Comparison of ENCODE assay signal across 1 cellular context in genomic region chr1:220841293-220841692, GRCh38.
TF ChIP-seq lines count a peak whose summit lies in the region.

No MANE protein-coding gene starts in this region.

TF ChIP-seq in WTC11, 78 proteins besides CTCF, POLR2A, EP300 and RAD21:
- TF ChIP-seq MAX (CRISPR knock-in tag; IDR thresholded peaks at IDR 0.05) = no peak
- TF ChIP-seq ATF1 (CRISPR knock-in tag; IDR thresholded peaks at IDR 0.05) = no peak
- TF ChIP-seq NFATC4 (CRISPR knock-in tag; IDR thresholded peaks at IDR 0.05) = no peak
- TF ChIP-seq ATF3 (CRISPR knock-in tag; conservative IDR thresholded peaks at IDR 0.05) = no peak
- no peak for TF ChIP-seq NR1H2 (CRISPR knock-in tag; IDR thresholded peaks at IDR 0.05)
- TF ChIP-seq USF1 (CRISPR knock-in tag; IDR thresholded peaks at IDR 0.05) = no peak
- TF ChIP-seq TEAD1 (CRISPR knock-in tag; IDR thresholded peaks at IDR 0.05) = no peak
- TF ChIP-seq NFE2L1 (CRISPR knock-in tag; IDR thresholded peaks at IDR 0.05) = no peak
